9 cellular contexts compared by ENCODE assay signal in the genomic region with DNA sequence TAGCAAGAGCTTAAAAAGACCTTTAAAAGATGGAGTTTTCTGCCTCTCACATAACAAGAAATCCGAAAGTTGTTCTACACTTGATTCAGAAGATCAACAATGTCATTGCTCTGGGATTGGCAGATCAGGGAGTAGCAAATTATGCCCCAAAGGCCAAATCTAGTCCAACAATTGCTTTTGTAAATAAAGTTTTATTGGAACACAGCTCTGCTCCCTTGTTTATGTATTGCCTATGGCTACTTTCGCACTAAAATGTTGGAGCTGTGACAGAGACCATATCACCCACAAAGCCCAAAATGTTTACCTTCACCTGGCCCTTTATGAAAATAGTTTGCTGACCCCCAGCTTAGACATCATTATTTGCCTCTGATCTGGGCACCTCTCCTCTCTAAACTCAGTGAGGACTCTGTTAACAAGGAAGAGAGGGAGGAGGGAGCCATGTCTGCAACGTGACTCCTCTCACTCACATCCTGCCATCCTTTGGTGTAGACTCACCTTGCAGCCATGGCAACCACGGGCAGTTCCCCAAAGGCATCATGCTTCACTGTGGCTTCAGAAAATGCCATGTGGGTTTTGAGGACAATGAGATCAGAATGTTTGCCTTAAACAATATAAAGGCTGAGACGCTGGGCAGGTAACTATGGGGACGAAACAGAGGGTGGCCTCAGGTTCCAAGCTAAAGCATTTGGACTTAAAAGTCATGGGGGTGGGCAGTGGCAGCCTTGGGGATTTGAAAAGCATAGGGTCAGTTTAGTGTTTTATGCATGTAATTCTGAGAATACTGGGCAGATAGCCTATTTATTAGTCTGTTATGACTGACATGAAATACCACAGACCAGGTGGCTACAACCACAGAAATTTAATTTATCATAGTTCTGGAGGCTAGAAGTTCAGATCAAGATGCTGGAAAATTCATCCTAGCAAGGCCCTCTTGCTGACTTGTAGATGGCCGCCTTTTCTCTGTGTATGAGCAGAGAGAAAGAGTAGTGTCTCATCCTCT.
DNase-seq lines count a peak whose midpoint lies in the region; ATAC-seq and TF ChIP-seq lines count a peak whose summit lies in the region.
"Had no signal": no experiment of that assay in that cellular context is flagged by ENCODE, and none has a peak within 500 bp of the region (broad histone marks: within the 10 kb centered on the region; RNA-seq: fewer than 3 reads in every experiment).

No MANE protein-coding gene starts in this region.

- no peaks in the 10 kb centered on the region for H4K20me1 ChIP-seq in mammary epithelial cell (ENCODE audit: insufficient read depth, low read length)

- CTCF ChIA-PET in mammary epithelial cell (lab: Charles Lee; ENCODE audit: low non-redundant PET): no interaction called here
- CTCF ChIA-PET in activated CD4-positive, alpha-beta memory T cell treated with anti-CD3 and anti-CD28 coated beads for 36 hours (lab: Charles Lee): interaction anchor here (0.8 to 3.1 kb wide), 12 partner anchors 9 to 289 kb away, joined by 3 to 19 read pairs (median 4); partner anchors contain the start of gene TNFAIP3

- H3K36me3 Mint-ChIP-seq in activated CD4-positive, alpha-beta memory T cell treated with anti-CD3 and anti-CD28 coated beads for 36 hours: no peaks in the 10 kb centered on the region
- H3K36me3 Mint-ChIP-seq in stimulated activated naive CD8-positive, alpha-beta T cell treated with anti-CD3 and anti-CD28 coated beads, Interleukin-15, Interleukin-2, amounts not matched to agents 100 ng/mL and 50 ng/mL, for 24 hours (ENCODE audit: low read depth): no peaks in the 10 kb centered on the region
- H3K36me3 Mint-ChIP-seq: memory B cell had no signal

- H3K27me3 Mint-ChIP-seq in activated CD4-positive, alpha-beta memory T cell treated with anti-CD3 and anti-CD28 coated beads for 36 hours: no peaks in the 10 kb centered on the region
- H3K27me3 Mint-ChIP-seq in stimulated activated naive CD8-positive, alpha-beta T cell treated with anti-CD3 and anti-CD28 coated beads, Interleukin-15, Interleukin-2, amounts not matched to agents 100 ng/mL and 50 ng/mL, for 24 hours: no peaks in the 10 kb centered on the region
- H3K27me3 Mint-ChIP-seq: memory B cell had no signal

- H3K27me3 ChIP-seq in mammary epithelial cell (ENCODE audit: insufficient read depth, low read length) (no peaks in the 10 kb centered on the region), breast epithelium (no peaks in the 10 kb centered on the region), foreskin keratinocyte (no peaks in the 10 kb centered on the region), sigmoid colon (no peaks in the 10 kb centered on the region)

- peak overlapping the region; percentile 85 for H2AFZ ChIP-seq in mammary epithelial cell (ENCODE audit: low read depth, low read length)

- peaks cover 47% of the 10 kb centered on the region for H3K4me1 Mint-ChIP-seq in activated CD4-positive, alpha-beta memory T cell treated with anti-CD3 and anti-CD28 coated beads for 36 hours (ENCODE audit: low read depth)
- H3K4me1 Mint-ChIP-seq in stimulated activated naive CD8-positive, alpha-beta T cell treated with anti-CD3 and anti-CD28 coated beads, Interleukin-15, Interleukin-2, amounts not matched to agents 100 ng/mL and 50 ng/mL, for 24 hours (ENCODE audit: low read depth): peaks cover 57% of the 10 kb centered on the region
- H3K4me1 Mint-ChIP-seq: memory B cell had no signal

- H3K4me3 Mint-ChIP-seq in activated CD4-positive, alpha-beta memory T cell treated with anti-CD3 and anti-CD28 coated beads for 36 hours: no peak overlapping the region
- H3K4me3 Mint-ChIP-seq in stimulated activated naive CD8-positive, alpha-beta T cell treated with anti-CD3 and anti-CD28 coated beads, Interleukin-15, Interleukin-2, amounts not matched to agents 100 ng/mL and 50 ng/mL, for 24 hours: peak overlapping the region; percentile 2
- H3K4me3 Mint-ChIP-seq: memory B cell had no signal

- intact Hi-C loops in mammary epithelial cell (cut with micrococcal nuclease): loop anchor here (1.0 to 2.0 kb wide), 2 partner anchors 11 to 47 kb away; no protein-coding TSS in a partner anchor
- intact Hi-C loops in breast epithelium (cut with DNase I; ENCODE audit: low total_unique reads): no loop called here
- intact Hi-C loops in activated CD4-positive, alpha-beta memory T cell treated with anti-CD3 and anti-CD28 coated beads for 36 hours (cut with micrococcal nuclease): loop anchor here (1.0 kb wide), 2 partner anchors 9 to 107 kb away; no protein-coding TSS in a partner anchor
- intact Hi-C loops in sigmoid colon (cut with DNase I): no loop called here

- no peak for TF ChIP-seq POLR2A in breast epithelium (IDR thresholded peaks at IDR 0.05)
- TF ChIP-seq POLR2A in sigmoid colon (IDR thresholded peaks at IDR 0.05): no peak

- TF ChIP-seq CTCF in mammary epithelial cell (conservative IDR thresholded peaks at IDR 0.05 in 1 of 2, IDR thresholded peaks at IDR 0.05 in 1 of 2; ENCODE audit: extremely low read depth in 1 of 2, insufficient read depth in 1 of 2, low read depth in 1 of 2, low read length in 2 of 2): no peak
- no peak for TF ChIP-seq CTCF in breast epithelium (IDR thresholded peaks at IDR 0.05)
- TF ChIP-seq CTCF in foreskin keratinocyte (conservative IDR thresholded peaks at IDR 0.05): no peak
- TF ChIP-seq CTCF in sigmoid colon (IDR thresholded peaks at IDR 0.05): no peak

- peak; percentile 98 for ATAC-seq in foreskin keratinocyte

- H3K27ac ChIP-seq in mammary epithelial cell (ENCODE audit: insufficient read depth, low read depth, low read length): peak overlapping the region; percentile 88
- no peak overlapping the region for H3K27ac ChIP-seq in breast epithelium
- peak overlapping the region; percentile 70 for H3K27ac ChIP-seq in foreskin keratinocyte
- no peak overlapping the region for H3K27ac ChIP-seq in sigmoid colon

- WGBS in mammary epithelial cell (ENCODE audit: low coverage, missing lambda C conversion rate): 50% methylated on average over 6 of the region's 7 CpGs
- 83 to 90% methylated on average over 7 of the region's 7 CpGs for WGBS in sigmoid colon, 2 donors

- dilution Hi-C loops in mammary epithelial cell (cut with HindIII; ENCODE audit: low sequenced_read_pairs): no loop called here

- H3K36me3 ChIP-seq in mammary epithelial cell (ENCODE audit: insufficient read depth, low read length): no peaks in the 10 kb centered on the region
- no peaks in the 10 kb centered on the region for H3K36me3 ChIP-seq in breast epithelium
- H3K36me3 ChIP-seq in sigmoid colon: no peaks in the 10 kb centered on the region

- in situ Hi-C loops in mammary epithelial cell (cut with MboI; ENCODE audit: low sequenced_read_pairs in 2 of 2) (loop anchor here in 1 of 2 donors (10.0 to 25.0 kb wide), 2 partner anchors 87 to 395 kb away; partner anchors contain the start of gene PERP), ACHN (cut with HindIII; ENCODE audit: low pct_ligation_motif_present, low pct_unique_long_range_greater_than_20kb, low sequenced_read_pairs) (no loop called here)

- H3K4me3 ChIP-seq in mammary epithelial cell (replicated peaks in 1 of 3; ENCODE audit: insufficient read depth in 1 of 3, low read depth in 2 of 3, low read length in 3 of 3) (no peak overlapping the region), breast epithelium (no peak overlapping the region), sigmoid colon (no peak overlapping the region)

- TSS peak; percentile 87 for BruUV-seq in mammary epithelial cell (replicated peaks; lab: Mats Ljungman, UMichigan)

- H3K9me3 Mint-ChIP-seq in activated CD4-positive, alpha-beta memory T cell treated with anti-CD3 and anti-CD28 coated beads for 36 hours: no peaks in the 10 kb centered on the region
- H3K9me3 Mint-ChIP-seq in stimulated activated naive CD8-positive, alpha-beta T cell treated with anti-CD3 and anti-CD28 coated beads, Interleukin-15, Interleukin-2, amounts not matched to agents 100 ng/mL and 50 ng/mL, for 24 hours: peaks cover 10% of the 10 kb centered on the region
- H3K9me3 Mint-ChIP-seq: memory B cell had no signal

- H3K27ac Mint-ChIP-seq in activated CD4-positive, alpha-beta memory T cell treated with anti-CD3 and anti-CD28 coated beads for 36 hours: peak overlapping the region; percentile 69
- peak overlapping the region; percentile 85 for H3K27ac Mint-ChIP-seq in stimulated activated naive CD8-positive, alpha-beta T cell treated with anti-CD3 and anti-CD28 coated beads, Interleukin-15, Interleukin-2, amounts not matched to agents 100 ng/mL and 50 ng/mL, for 24 hours
- H3K27ac Mint-ChIP-seq: memory B cell had no signal

- no peak for TF ChIP-seq EP300 in sigmoid colon (IDR thresholded peaks at IDR 0.05)

- H3K4me2 ChIP-seq in mammary epithelial cell (ENCODE audit: insufficient read depth, low read depth, low read length): peak overlapping the region; percentile 46

- POLR2A ChIA-PET in activated CD4-positive, alpha-beta memory T cell treated with anti-CD3 and anti-CD28 coated beads for 36 hours (lab: Charles Lee): interaction anchor here (0.6 to 4.0 kb wide), 11 partner anchors 9 to 230 kb away, joined by 3 to 32 read pairs (median 5); partner anchors contain the start of gene TNFAIP3

- peak overlapping the region; percentile 37 for H3K9ac ChIP-seq in mammary epithelial cell (ENCODE audit: insufficient read depth, low read length)

- peak; percentile 98 for DNase-seq in mammary epithelial cell
- DNase-seq in breast epithelium (ENCODE audit: low spot score in 2 of 2): no peak
- DNase-seq in activated CD4-positive, alpha-beta memory T cell treated with anti-CD3 and anti-CD28 coated beads for 36 hours: peak; percentile 90
- DNase-seq in foreskin keratinocyte: peak; percentile 91 to 96
- no peak for DNase-seq in sigmoid colon
- no peak for DNase-seq in ACHN
- no peak for DNase-seq in NOMO-1 treated with DMSO at 0.1 percent for 48 hours (lab: John Stamatoyannopoulos, UW; ENCODE audit: unreplicated experiment)

- H3K9me3 ChIP-seq in mammary epithelial cell (replicated peaks; ENCODE audit: insufficient read depth, low read length): no peaks in the 10 kb centered on the region
- H3K9me3 ChIP-seq in breast epithelium: no peaks in the 10 kb centered on the region
- H3K9me3 ChIP-seq in sigmoid colon: no peaks in the 10 kb centered on the region

- H3K4me1 ChIP-seq in mammary epithelial cell (ENCODE audit: insufficient read depth, low read length) (peaks cover 18% of the 10 kb centered on the region), breast epithelium (no peaks in the 10 kb centered on the region), foreskin keratinocyte (peaks cover 7% of the 10 kb centered on the region), sigmoid colon (no peaks in the 10 kb centered on the region)

- H3K79me2 ChIP-seq in mammary epithelial cell (ENCODE audit: insufficient read depth, low read length): no peaks in the 10 kb centered on the region

Comparison
In these comparisons a context has a peak if more than half of its experiments do, and no peak if none do; other contexts are left out.
1. DNase-seq: peak in mammary epithelial cell (single experiment), activated CD4-positive, alpha-beta memory T cell treated with anti-CD3 and anti-CD28 coated beads for 36 hours (single experiment) and foreskin keratinocyte (2 of 2); none in breast epithelium (0 of 2), sigmoid colon (single experiment), ACHN (single experiment) and NOMO-1 treated with DMSO at 0.1 percent for 48 hours (single experiment).
2. H3K27ac ChIP-seq: peak in mammary epithelial cell (single experiment) and foreskin keratinocyte (single experiment); none in breast epithelium (0 of 2) and sigmoid colon (0 of 4).
3. intact Hi-C loops: an anchor here in mammary epithelial cell (1.0 to 2.0 kb wide) and activated CD4-positive, alpha-beta memory T cell treated with anti-CD3 and anti-CD28 coated beads for 36 hours (1.0 kb wide); none called in breast epithelium and sigmoid colon.